ENCODE assay signal across 8 cellular contexts in genomic region chr5:159049844-159050318, GRCh38. TPM values are rescaled to one million over a fixed set of nuclear protein-coding genes. Genes with fewer than 3 reads are reported as not detected.
DNase-seq lines count a peak whose midpoint lies in the region; ATAC-seq, FAIRE-seq and TF ChIP-seq lines count a peak whose summit lies in the region.

No MANE protein-coding gene starts in this region.

- peaks cover 19% of the 10 kb centered on the region for H3K4me1 ChIP-seq in vagina

- peaks cover 60% of the 10 kb centered on the region for H3K4me1 Mint-ChIP-seq in memory B cell

- peaks cover 8% of the 10 kb centered on the region for H3K36me3 Mint-ChIP-seq in memory B cell

- H3K27ac ChIP-seq in vagina = peak overlapping the region; percentile 75

- H3K27me3 Mint-ChIP-seq in memory B cell = no peaks in the 10 kb centered on the region

- in situ Hi-C loops in astrocyte of the cerebellum (cut with HindIII; ENCODE audit: low sequenced_read_pairs) = no loop called here

- H3K27me3 ChIP-seq in vagina = no peaks in the 10 kb centered on the region

- TF ChIP-seq CTCF in astrocyte of the cerebellum (IDR thresholded peaks at IDR 0.05; ENCODE audit: low read depth, low read length, missing control alignments) (peak; percentile 62), vagina (IDR thresholded peaks at IDR 0.05) (peak in 1 of 3 experiments; percentile 50)

- FAIRE-seq in GM12892 (lab: Jason Lieb, UNC) = no peak

- no peaks in the 10 kb centered on the region for H3K36me3 ChIP-seq in vagina

- no peak overlapping the region for H3K4me3 ChIP-seq in astrocyte of the cerebellum (ENCODE audit: low read depth, low read length)
- H3K4me3 ChIP-seq in vagina = peak overlapping the region in 1 of 2 donors; percentile 1

- no peak for TF ChIP-seq POLR2A in vagina (IDR thresholded peaks at IDR 0.05)
- no peak for TF ChIP-seq POLR2A in GM12892 (IDR thresholded peaks at IDR 0.05; ENCODE audit: low read depth, low read length)

- H3K9me3 ChIP-seq in vagina = no peaks in the 10 kb centered on the region

- no peaks in the 10 kb centered on the region for H3K9me3 Mint-ChIP-seq in memory B cell

- DNase-seq in Right ventricle myocardium inferior (ENCODE audit: missing footprints) = no peak
- DNase-seq in cardiac septum (ENCODE audit: low spot score) = no peak
- DNase-seq in astrocyte of the cerebellum (ENCODE audit: low read depth) = peak; percentile 60
- DNase-seq in memory B cell (ENCODE audit: low spot score in 2 of 2) = peak in 1 of 2 donors; percentile 20
- no peak for DNase-seq in vagina (ENCODE audit: extremely low spot score in 2 of 2)
- no peak for DNase-seq in UCSD-AML1 (lab: John Stamatoyannopoulos, UW; ENCODE audit: unreplicated experiment)
- DNase-seq in NCI-H446 treated with DMSO at 0.1 percent for 48 hours (lab: John Stamatoyannopoulos, UW) = no peak
- no peak for DNase-seq in GM12892 (ENCODE audit: insufficient read length)

- ATAC-seq in Right ventricle myocardium inferior (peak; percentile 68), memory B cell (ENCODE audit: low read depth) (peak; percentile 13)

- intact Hi-C loops in Right ventricle myocardium inferior (cut with DNase I) (loop anchor here (2.0 to 5.0 kb wide), 2 partner anchors 38 to 51 kb away; no protein-coding TSS in a partner anchor), cardiac septum (cut with DNase I) (loop anchor here (5.0 kb wide), 2 partner anchors 33 to 47 kb away; partner anchors contain the start of gene EBF1), vagina (cut with DNase I) (loop anchor here (5.0 kb wide), 1 partner anchor 47 kb away; the partner anchor contains the start of gene EBF1)

- peak overlapping the region; percentile 72 for H3K4me3 Mint-ChIP-seq in memory B cell

- peak overlapping the region; percentile 95 for H3K27ac Mint-ChIP-seq in memory B cell

RNA-seq across cellular contexts. Expression of gene EBF1, which starts 49.8 kb away (rescaled TPM):
- 17.1 TPM for total RNA-seq in Right ventricle myocardium inferior
- 9.8 TPM for total RNA-seq in cardiac septum
- total RNA-seq in vagina = 36.6 TPM
- polyA plus RNA-seq in GM12892 (2012; ENCODE audit: missing spikeins) = 9.5 TPM
